In genomic region chr1:116489231-116489697, GRCh38 we compare ENCODE assay signal across 1 cellular context.
A peak's percentile ranks its signal among the peaks of the same experiment; 100 is the strongest.
TF ChIP-seq lines count a peak whose summit lies in the region.

No MANE protein-coding gene starts in this region.

TF ChIP-seq in GM12878, 131 proteins besides CTCF, POLR2A, EP300 and RAD21 (continued from another document):
- 0 out of 2 replicates have a peak, but pooled peaks have one; percentile 23 for TF ChIP-seq ZNF687 (IDR thresholded peaks at IDR 0.05)
- 0 out of 2 replicates have a peak, but pooled peaks have one; percentile 32 for TF ChIP-seq MTA3 (IDR thresholded peaks at IDR 0.05; ENCODE audit: borderline replicate concordance, low read length)
- no peak for TF ChIP-seq SUZ12 (IDR thresholded peaks at IDR 0.05; ENCODE audit: unreplicated experiment)
- TF ChIP-seq DPF2 (IDR thresholded peaks at IDR 0.05), result peak; percentile 54
- TF ChIP-seq MYB (IDR thresholded peaks at IDR 0.05; ENCODE audit: borderline replicate concordance, low read depth, low read length), result no peak
- no peak for TF ChIP-seq MAX (IDR thresholded peaks at IDR 0.05; ENCODE audit: low read depth, low read length)
- TF ChIP-seq RB1 (IDR thresholded peaks at IDR 0.05; ENCODE audit: borderline replicate concordance), result no peak
- no peak for TF ChIP-seq LARP7 (IDR thresholded peaks at IDR 0.05)
- no peak for TF ChIP-seq FOS (IDR thresholded peaks at IDR 0.05; ENCODE audit: borderline replicate concordance, extremely low read depth, insufficient read length)
- peak; percentile 82 to 85 for TF ChIP-seq IKZF2 (IDR thresholded peaks at IDR 0.05)
- peak; percentile 74 for TF ChIP-seq EED (IDR thresholded peaks at IDR 0.05; ENCODE audit: low read depth)
- peak in 1 of 2 experiments; percentile 26; a peak in 1 of 4 replicates for TF ChIP-seq BHLHE40 (IDR thresholded peaks at IDR 0.05; ENCODE audit: borderline replicate concordance in 1 of 2, low read depth in 2 of 2, low read length in 1 of 2)
